In genomic region chr2:96233880-96234316, GRCh38 we compare ENCODE assay signal across 11 cellular contexts. TPM values are rescaled to one million over a fixed set of nuclear protein-coding genes. Genes with fewer than 3 reads are reported as not detected.
DNase-seq lines count a peak whose midpoint lies in the region; ATAC-seq and TF ChIP-seq lines count a peak whose summit lies in the region.
"Had no signal": no experiment of that assay in that cellular context is flagged by ENCODE, and none has a peak within 500 bp of the region (broad histone marks: within the 10 kb centered on the region; RNA-seq: fewer than 3 reads in every experiment).

No MANE protein-coding gene starts in this region.

- H3K4me3 ChIP-seq in OCI-LY3 (ENCODE audit: low read length) (peak overlapping the region; percentile 38; the same call in 1 of the 2 replicates), brain microvascular endothelial cell (ENCODE audit: low read depth, low read length) (no peak overlapping the region)

- DNase-seq in immature natural killer cell (no peak), brain microvascular endothelial cell (no peak), GF-D8 (lab: John Stamatoyannopoulos, UW) (no peak)
- DNase-seq in activated T-cell treated with anti-CD3 and anti-CD28 coated beads, Interleukin-2, amount 50 U/mL, for 1 hour, result no peak
- DNase-seq: activated CD4-positive, alpha-beta T cell treated with anti-CD3 and anti-CD28 coated beads for 1 hour; NCI-H524 had no signal

- H4K20me1 ChIP-seq in OCI-LY3 (ENCODE audit: insufficient read depth, low read length), result no peaks in the 10 kb centered on the region

- H3K27me3 ChIP-seq in OCI-LY3 (ENCODE audit: low read depth, low read length) (0 out of 2 replicates have a peak, but pooled peaks cover 3% of the 10 kb centered on the region), brain microvascular endothelial cell (replicated peaks) (no peaks in the 10 kb centered on the region)

- H3K27ac ChIP-seq in OCI-LY3 (ENCODE audit: low read length), result no peak overlapping the region
- H3K27ac ChIP-seq in brain microvascular endothelial cell, result no peak overlapping the region

- H3K4me2 ChIP-seq in OCI-LY3 (ENCODE audit: low read length), result peak overlapping the region; percentile 69

- TF ChIP-seq CTCF in GM12873 (IDR thresholded peaks at IDR 0.05; ENCODE audit: insufficient read depth, low read depth, low read length, missing control alignments), result peak; percentile 57
- TF ChIP-seq CTCF in OCI-LY3 (IDR thresholded peaks at IDR 0.05; ENCODE audit: low read depth, low read length), result peak; percentile 48
- TF ChIP-seq CTCF in brain microvascular endothelial cell (IDR thresholded peaks at IDR 0.05; ENCODE audit: low read depth, low read length, missing control alignments), result no peak

- H3K36me3 ChIP-seq in OCI-LY3 (replicated peaks; ENCODE audit: low read depth, low read length) (no peaks in the 10 kb centered on the region), brain microvascular endothelial cell (replicated peaks) (no peaks in the 10 kb centered on the region)

- H3K36me3 Mint-ChIP-seq in immature natural killer cell, result peaks cover 0 to 3% (median 0%) of the 10 kb centered on the region in 3 donors

- H3K79me2 ChIP-seq in OCI-LY3 (ENCODE audit: low read length), result no peaks in the 10 kb centered on the region

- H3K27me3 Mint-ChIP-seq in immature natural killer cell (ENCODE audit: low read depth in 3 of 3), result peaks cover 0 to 4% (median 3%) of the 10 kb centered on the region in 3 donors
- H3K27me3 Mint-ChIP-seq: type B pancreatic cell had no signal

- peaks cover 20% of the 10 kb centered on the region for H3K4me1 ChIP-seq in OCI-LY3 (ENCODE audit: low read length)

- H3K9ac ChIP-seq in OCI-LY3 (ENCODE audit: low read length), result no peak overlapping the region

- ATAC-seq in GM19463 (IDR thresholded peaks at IDR 0.05; ENCODE audit: unreplicated experiment) (peak; percentile 93), HG03095 (IDR thresholded peaks at IDR 0.05; ENCODE audit: unreplicated experiment) (peak; percentile 93)

- H3K9me3 ChIP-seq in OCI-LY3 (ENCODE audit: insufficient read depth, low read length), result no peaks in the 10 kb centered on the region

- no peak overlapping the region for H2AFZ ChIP-seq in OCI-LY3 (ENCODE audit: low read depth, low read length)

- no peak overlapping the region for H3K27ac Mint-ChIP-seq in immature natural killer cell
- H3K27ac Mint-ChIP-seq: type B pancreatic cell had no signal

- no peak overlapping the region for H3K4me3 Mint-ChIP-seq in immature natural killer cell
- H3K4me3 Mint-ChIP-seq: type B pancreatic cell had no signal

- in situ Hi-C loops in brain microvascular endothelial cell (cut with HindIII; ENCODE audit: low pct_ligation_motif_present, low sequenced_read_pairs), result no loop called here

- no peaks in the 10 kb centered on the region for H3K9me3 Mint-ChIP-seq in immature natural killer cell
- H3K9me3 Mint-ChIP-seq: type B pancreatic cell had no signal

- no peaks in the 10 kb centered on the region for H3K4me1 Mint-ChIP-seq in immature natural killer cell

RNA-seq across cellular contexts. Expression of gene STARD7, which starts 25.3 kb away (rescaled TPM):
- 100 to 1,000 TPM; 161 to 252 (median 173) TPM for polyA plus RNA-seq in immature natural killer cell

RNA-seq across cellular contexts. Expression of gene TMEM127, which starts 31.9 kb away (rescaled TPM):
- polyA plus RNA-seq in immature natural killer cell, result 10 to 100 TPM; 24.6 to 57.7 (median 31.3) TPM

RNA-seq across cellular contexts. Expression of gene CIAO1, which starts 32.1 kb away (rescaled TPM):
- 100 to 1,000 TPM in 2 of 3 donors, 10 to 100 TPM in 1; 92.2 to 142 (median 134) TPM for polyA plus RNA-seq in immature natural killer cell
